In genomic region chr2:7517122-7517487, GRCh38 we compare ENCODE assay signal across 12 cellular contexts.
A peak's percentile ranks its signal among the peaks of the same experiment; 100 is the strongest.
DNase-seq lines count a peak whose midpoint lies in the region; ATAC-seq and TF ChIP-seq lines count a peak whose summit lies in the region.
"Had no signal": no experiment of that assay in that cellular context is flagged by ENCODE, and none has a peak within 500 bp of the region (broad histone marks: within the 10 kb centered on the region; RNA-seq: fewer than 3 reads in every experiment).

No MANE protein-coding gene starts in this region.

- no peak overlapping the region for H3K4me3 ChIP-seq in AG10803 (ENCODE audit: low read length)
- H3K4me3 ChIP-seq in fibroblast of villous mesenchyme (ENCODE audit: low read depth, low read length): no peak overlapping the region
- H3K4me3 ChIP-seq: BLaER1 had no signal

- TF ChIP-seq CTCF in AG10803 (conservative IDR thresholded peaks at IDR 0.05; ENCODE audit: low read length): no peak
- TF ChIP-seq CTCF in fibroblast of villous mesenchyme (IDR thresholded peaks at IDR 0.05; ENCODE audit: insufficient read depth, low read depth, low read length): no peak

- DNase-seq in AG10803 (ENCODE audit: low read depth) (peak; percentile 60), GM04504 (ENCODE audit: low read depth) (peak; percentile 49), activated T-cell treated with anti-CD3 and anti-CD28 coated beads for 24 hours (ENCODE audit: low read depth) (peak; percentile 8), fibroblast of villous mesenchyme (ENCODE audit: low read depth) (peak; percentile 22), DMS79 (lab: John Stamatoyannopoulos, UW) (no peak), iPS-NIHi7 (ENCODE audit: extremely low spot score) (no peak)
- no peak for DNase-seq in effector CD8-positive, alpha-beta T cell (lab: John Stamatoyannopoulos, UW)
- DNase-seq: H7, mesendoderm, NCI-H2171 treated with DMSO at 0.1 percent for 48 hours had no signal

- ATAC-seq in HG03571 (IDR thresholded peaks at IDR 0.05; ENCODE audit: unreplicated experiment): no peak

Comparison
In these comparisons a context has a peak if more than half of its experiments do, and no peak if none do; other contexts are left out.
1. DNase-seq: peak in AG10803 (single experiment), GM04504 (single experiment), activated T-cell treated with anti-CD3 and anti-CD28 coated beads for 24 hours (single experiment) and fibroblast of villous mesenchyme (single experiment); none in DMS79 (single experiment), effector CD8-positive, alpha-beta T cell (single experiment) and iPS-NIHi7 (single experiment).